Comparison of ENCODE assay signal across 8 cellular contexts in genomic region chr17:78250891-78251772, GRCh38. TPM values are rescaled to one million over a fixed set of nuclear protein-coding genes. Genes with fewer than 3 reads are reported as not detected.
DNase-seq lines count a peak whose midpoint lies in the region; ATAC-seq, FAIRE-seq and TF ChIP-seq lines count a peak whose summit lies in the region.

No MANE protein-coding gene starts in this region.

- peaks cover 2% of the 10 kb centered on the region for H3K9me3 Mint-ChIP-seq in activated CD4-positive, alpha-beta T cell treated with anti-CD3 and anti-CD28 coated beads, Interleukin-2, amount 10 ng/mL, durations not matched to agents 7 days and 5 days

- H3K36me3 ChIP-seq in colonic mucosa = no peaks in the 10 kb centered on the region
- H3K36me3 ChIP-seq in liver (ENCODE audit: control insufficient read depth in 4 of 4, insufficient read depth in 3 of 4, low read depth in 1 of 4, low read length in 3 of 4) = no peaks in the 10 kb centered on the region

- H3K27ac ChIP-seq in 22Rv1 (no peak overlapping the region), colonic mucosa (peak overlapping the region; percentile 62), liver (ENCODE audit: low read depth in 1 of 2, low read length in 2 of 2) (no peak overlapping the region)

- H3K4me1 Mint-ChIP-seq in activated CD4-positive, alpha-beta T cell treated with anti-CD3 and anti-CD28 coated beads, Interleukin-2, amount 10 ng/mL, durations not matched to agents 7 days and 5 days = peaks cover 48% of the 10 kb centered on the region

- H3K9me3 ChIP-seq in colonic mucosa = no peaks in the 10 kb centered on the region
- no peaks in the 10 kb centered on the region for H3K9me3 ChIP-seq in liver (ENCODE audit: control insufficient read depth in 4 of 4, low read length in 3 of 4)

- DNase-seq in GM18507 (ENCODE audit: extremely low spot score, insufficient read length, low read depth) (peak; percentile 89), NCI-H748 treated with DMSO at 0.1 percent for 48 hours (lab: John Stamatoyannopoulos, UW) (peak; percentile 53), colonic mucosa (peak; percentile 85)
- peak; percentile 88 for DNase-seq in activated CD4-positive, alpha-beta T cell treated with anti-CD3 and anti-CD28 coated beads, Interleukin-2, amount 10 ng/mL, durations not matched to agents 7 days and 5 days
- peak; percentile 79 to 82 for DNase-seq in stimulated activated CD4-positive, alpha-beta T cell treated with anti-CD3 and anti-CD28 coated beads, Interleukin-4, amount 100 ng/mL, for 4 hours

- H3K36me3 Mint-ChIP-seq in activated CD4-positive, alpha-beta T cell treated with anti-CD3 and anti-CD28 coated beads, Interleukin-2, amount 10 ng/mL, durations not matched to agents 7 days and 5 days (ENCODE audit: low read depth) = no peaks in the 10 kb centered on the region

- intact Hi-C loops in colonic mucosa (cut with DNase I) = loop anchor here (2.0 kb wide), 1 partner anchor 138 kb away; no protein-coding TSS in a partner anchor

- H3K4me3 ChIP-seq in colonic mucosa = no peak overlapping the region
- H3K4me3 ChIP-seq in liver (ENCODE audit: low read depth in 1 of 3, low read length in 3 of 3) = no peak overlapping the region

- ATAC-seq in HG03521 (IDR thresholded peaks at IDR 0.05; ENCODE audit: unreplicated experiment) = peak; percentile 44

- peak; percentile 73 for FAIRE-seq in GM18507 (lab: Jason Lieb, UNC)

- no peaks in the 10 kb centered on the region for H3K27me3 ChIP-seq in colonic mucosa
- no peaks in the 10 kb centered on the region for H3K27me3 ChIP-seq in liver (ENCODE audit: control insufficient read depth in 4 of 4, insufficient read depth in 4 of 4, low read length in 3 of 4)

- TF ChIP-seq RAD21 in liver (IDR thresholded peaks at IDR 0.05) = peak; percentile 99

- H3K27me3 Mint-ChIP-seq in activated CD4-positive, alpha-beta T cell treated with anti-CD3 and anti-CD28 coated beads, Interleukin-2, amount 10 ng/mL, durations not matched to agents 7 days and 5 days = no peaks in the 10 kb centered on the region

- CTCF ChIA-PET in activated CD4-positive, alpha-beta T cell treated with anti-CD3 and anti-CD28 coated beads, Interleukin-2, amount 10 ng/mL, durations not matched to agents 7 days and 5 days (lab: Charles Lee) = interaction anchor here (0.6 to 3.1 kb wide), 46 partner anchors 8 to 561 kb away, joined by 3 to 27 read pairs (median 4); partner anchors contain the start of gene TMEM235

- TF ChIP-seq CTCF in 22Rv1 (IDR thresholded peaks at IDR 0.05) (peak; percentile 100), colonic mucosa (IDR thresholded peaks at IDR 0.05) (peak; percentile 100), liver (IDR thresholded peaks at IDR 0.05; ENCODE audit: low read depth, low read length, missing input control) (peak; percentile 98)

- POLR2A ChIA-PET in activated CD4-positive, alpha-beta T cell treated with anti-CD3 and anti-CD28 coated beads, Interleukin-2, amount 10 ng/mL, durations not matched to agents 7 days and 5 days (lab: Charles Lee) = interaction anchor here (1.2 kb wide), 1 partner anchor 108 kb away, joined by 4 read pairs; no protein-coding TSS in a partner anchor

- WGBS in liver = 26% methylated on average over 27 of the region's 27 CpGs

- peak overlapping the region; percentile 88 for H3K27ac Mint-ChIP-seq in activated CD4-positive, alpha-beta T cell treated with anti-CD3 and anti-CD28 coated beads, Interleukin-2, amount 10 ng/mL, durations not matched to agents 7 days and 5 days

- H3K9ac ChIP-seq in colonic mucosa (ENCODE audit: low read depth in 2 of 2, low read length in 2 of 2) = peak overlapping the region in 1 of 2 donors; percentile 59
- no peak overlapping the region for H3K9ac ChIP-seq in liver (ENCODE audit: low read depth in 1 of 2, low read length in 2 of 2)

- H3K4me3 Mint-ChIP-seq in activated CD4-positive, alpha-beta T cell treated with anti-CD3 and anti-CD28 coated beads, Interleukin-2, amount 10 ng/mL, durations not matched to agents 7 days and 5 days = peak overlapping the region; percentile 77

- H3K4me1 ChIP-seq in colonic mucosa = peaks cover 12% of the 10 kb centered on the region
- peaks cover 0 to 15% (median 5%) of the 10 kb centered on the region in 4 donors for H3K4me1 ChIP-seq in liver (ENCODE audit: control insufficient read depth in 4 of 4, insufficient read depth in 4 of 4, low read length in 3 of 4)

TF ChIP-seq in liver, 16 proteins besides CTCF, POLR2A, EP300 and RAD21:
- TF ChIP-seq HNF4A (conservative IDR thresholded peaks at IDR 0.05) (no peak), HNF4G (IDR thresholded peaks at IDR 0.05) (no peak), RXRA (IDR thresholded peaks at IDR 0.05) (peak in 1 of 2 donors; percentile 35), GABPA (IDR thresholded peaks at IDR 0.05 in 1 of 2, conservative IDR thresholded peaks at IDR 0.05 in 1 of 2) (no peak), NR2F2 (IDR thresholded peaks at IDR 0.05) (peak; percentile 10), YY1 (IDR thresholded peaks at IDR 0.05) (no peak), TAF1 (conservative IDR thresholded peaks at IDR 0.05) (no peak), EGR1 (IDR thresholded peaks at IDR 0.05; ENCODE audit: low read depth in 2 of 2) (no peak), SP1 (IDR thresholded peaks at IDR 0.05) (peak; percentile 14), REST (IDR thresholded peaks at IDR 0.05) (no peak), ZBTB33 (IDR thresholded peaks at IDR 0.05) (no peak), FOXA1 (IDR thresholded peaks at IDR 0.05) (no peak), JUND (IDR thresholded peaks at IDR 0.05) (no peak), FOXA2 (IDR thresholded peaks at IDR 0.05) (peak; percentile 18)
- TF ChIP-seq, protein P1, sequence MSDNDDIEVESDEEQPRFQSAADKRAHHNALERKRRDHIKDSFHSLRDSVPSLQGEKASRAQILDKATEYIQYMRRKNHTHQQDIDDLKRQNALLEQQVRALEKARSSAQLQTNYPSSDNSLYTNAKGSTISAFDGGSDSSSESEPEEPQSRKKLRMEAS (IDR thresholded peaks at IDR 0.05) = no peak
- TF ChIP-seq, protein P2, sequence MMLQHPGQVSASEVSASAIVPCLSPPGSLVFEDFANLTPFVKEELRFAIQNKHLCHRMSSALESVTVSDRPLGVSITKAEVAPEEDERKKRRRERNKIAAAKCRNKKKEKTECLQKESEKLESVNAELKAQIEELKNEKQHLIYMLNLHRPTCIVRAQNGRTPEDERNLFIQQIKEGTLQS (IDR thresholded peaks at IDR 0.05) = no peak

RNA-seq across cellular contexts. Expression of gene TMEM235, which starts 19.7 kb away (rescaled TPM):
- total RNA-seq in activated CD4-positive, alpha-beta T cell treated with anti-CD3 and anti-CD28 coated beads, Interleukin-2, amount 10 ng/mL, durations not matched to agents 7 days and 5 days = not detected
- total RNA-seq in colonic mucosa (not detected), liver (not detected)
- polyA plus RNA-seq in liver = under 1 TPM in 1 of 2 donors, not detected in 1; 0.02 TPM

RNA-seq across cellular contexts. Expression of gene BIRC5, which starts 37.1 kb away (rescaled TPM):
- 100 to 1,000 TPM; 113 to 117 TPM for total RNA-seq in activated CD4-positive, alpha-beta T cell treated with anti-CD3 and anti-CD28 coated beads, Interleukin-2, amount 10 ng/mL, durations not matched to agents 7 days and 5 days
- total RNA-seq in colonic mucosa (10 to 100 TPM; 15.2 to 77.1 TPM), liver (10 to 100 TPM in 1 of 2 donors, under 1 TPM in 1; 0.42 to 73.2 TPM)
- 1 to 10 TPM; 2.2 to 3.9 TPM for polyA plus RNA-seq in liver
